8 cellular contexts compared by ENCODE assay signal in the genomic region with DNA sequence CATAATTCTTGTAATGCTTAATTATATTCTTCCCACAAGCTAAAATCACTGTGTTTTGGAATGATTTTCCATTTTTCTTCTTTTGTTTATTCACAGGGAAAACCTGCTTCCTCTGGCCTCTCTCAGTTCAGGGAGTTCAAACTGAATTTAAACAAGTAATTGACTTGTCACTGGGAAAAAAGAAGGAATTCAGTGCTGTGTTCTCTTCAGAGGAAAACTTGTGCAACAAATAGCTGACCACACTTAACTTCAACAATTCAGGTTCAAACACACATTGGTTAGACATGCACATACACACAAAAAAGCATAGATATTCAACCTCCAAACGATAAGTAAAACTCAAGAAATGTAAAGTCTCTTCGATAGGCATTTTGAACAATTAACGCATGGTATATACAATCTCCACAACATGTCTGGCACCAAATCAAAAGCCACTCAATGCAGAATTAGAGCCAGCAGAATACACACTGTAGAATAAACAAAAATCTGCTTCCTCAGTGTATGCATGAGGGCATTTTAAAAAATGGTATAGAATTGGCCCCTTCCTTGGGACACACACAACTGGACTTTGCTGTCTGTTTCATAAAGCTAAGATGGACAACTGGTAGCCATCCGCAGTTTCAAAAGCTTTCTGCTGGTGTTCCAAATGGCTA.
DNase-seq lines count a peak whose midpoint lies in the region; ATAC-seq, FAIRE-seq and TF ChIP-seq lines count a peak whose summit lies in the region.

No MANE protein-coding gene starts in this region.

- H3K36me3 ChIP-seq in sigmoid colon (no peaks in the 10 kb centered on the region), pancreas (no peaks in the 10 kb centered on the region)

- no peaks in the 10 kb centered on the region for H3K9me3 ChIP-seq in sigmoid colon
- H3K9me3 ChIP-seq in pancreas: no peaks in the 10 kb centered on the region

- H3K27me3 ChIP-seq in sigmoid colon (no peaks in the 10 kb centered on the region), pancreas (peaks cover 0 to 19% (median 6%) of the 10 kb centered on the region in 4 donors)

- peaks cover 69% of the 10 kb centered on the region for H3K4me1 Mint-ChIP-seq in endothelial cell (ENCODE audit: unreplicated experiment)

- no peak for TF ChIP-seq EP300 in sigmoid colon (IDR thresholded peaks at IDR 0.05)

- H3K4me1 ChIP-seq in sigmoid colon: peaks cover 0 to 56% (median 29%) of the 10 kb centered on the region in 4 donors
- no peaks in the 10 kb centered on the region for H3K4me1 ChIP-seq in pancreas

- no peaks in the 10 kb centered on the region for H3K9me3 Mint-ChIP-seq in endothelial cell (ENCODE audit: unreplicated experiment)

- H3K27ac Mint-ChIP-seq in endothelial cell (ENCODE audit: unreplicated experiment): peak overlapping the region; percentile 45

- intact Hi-C loops in sigmoid colon (cut with DNase I) (no loop called here), lower leg skin (cut with DNase I; ENCODE audit: low total_unique reads) (no loop called here), pancreas (cut with DNase I) (no loop called here)

- TF ChIP-seq CTCF in endothelial cell (IDR thresholded peaks at IDR 0.05; ENCODE audit: unreplicated experiment) (no peak), sigmoid colon (IDR thresholded peaks at IDR 0.05) (no peak), lower leg skin (IDR thresholded peaks at IDR 0.05) (no peak), pancreas (IDR thresholded peaks at IDR 0.05) (no peak)

- peak overlapping the region; percentile 22 for H3K4me3 Mint-ChIP-seq in endothelial cell (ENCODE audit: unreplicated experiment)

- TF ChIP-seq POLR2A in sigmoid colon (IDR thresholded peaks at IDR 0.05) (no peak), lower leg skin (IDR thresholded peaks at IDR 0.05) (no peak)

- H3K36me3 Mint-ChIP-seq in endothelial cell (ENCODE audit: low read depth, unreplicated experiment): no peaks in the 10 kb centered on the region

- no peak for ATAC-seq in pancreas

- H3K4me3 ChIP-seq in sigmoid colon (peak overlapping the region; percentile 4 to 63 (median 56)), lower leg skin (ENCODE audit: low read depth, poor library complexity, severe bottlenecking) (no peak overlapping the region), pancreas (no peak overlapping the region)

- no peak for FAIRE-seq in pancreas (lab: Jason Lieb, UNC)

- H3K27ac ChIP-seq in sigmoid colon: peak overlapping the region; percentile 88 to 98 (median 90)
- H3K27ac ChIP-seq in pancreas: no peak overlapping the region

- WGBS in sigmoid colon, 2 donors: 54 to 76% methylated on average over 4 of the region's 4 CpGs
- WGBS in lower leg skin, 2 donors: 46 to 64% methylated on average over 4 of the region's 4 CpGs
- 81% methylated on average over 4 of the region's 4 CpGs for WGBS in pancreas, 2 donors

- peak; percentile 45 for DNase-seq in ELR (ENCODE audit: low read depth)
- DNase-seq in NCI-H1417 treated with DMSO at 0.1 percent for 48 hours (lab: John Stamatoyannopoulos, UW): peak; percentile 77
- DNase-seq in endothelial cell (ENCODE audit: low spot score): no peak
- no peak for DNase-seq in sigmoid colon
- DNase-seq in stimulated activated naive CD4-positive, alpha-beta T cell treated with Interleukin-2 at 50 U/mL for 16 hours (lab: John Stamatoyannopoulos, UW): no peak
- DNase-seq in lower leg skin (ENCODE audit: low spot score in 2 of 2): no peak
- DNase-seq in pancreas: no peak
- no peak for DNase-seq in cerebellum (ENCODE audit: low spot score)

- peaks cover 1% of the 10 kb centered on the region for H3K27me3 Mint-ChIP-seq in endothelial cell (ENCODE audit: unreplicated experiment)

Comparison
In these comparisons a context has a peak if more than half of its experiments do, and no peak if none do; other contexts are left out.
1. DNase-seq: peak in ELR (single experiment) and NCI-H1417 treated with DMSO at 0.1 percent for 48 hours (single experiment); none in endothelial cell (single experiment), sigmoid colon (single experiment), stimulated activated naive CD4-positive, alpha-beta T cell treated with Interleukin-2 at 50 U/mL for 16 hours (single experiment), lower leg skin (0 of 2), pancreas (0 of 6) and cerebellum (single experiment).
2. H3K27ac ChIP-seq: peak in sigmoid colon (4 of 4); none in pancreas (0 of 4).
3. H3K4me3 ChIP-seq: peak in sigmoid colon (4 of 4); none in lower leg skin (single experiment) and pancreas (0 of 4).